Comparison of ENCODE assay signal across 8 cellular contexts in the genomic region with DNA sequence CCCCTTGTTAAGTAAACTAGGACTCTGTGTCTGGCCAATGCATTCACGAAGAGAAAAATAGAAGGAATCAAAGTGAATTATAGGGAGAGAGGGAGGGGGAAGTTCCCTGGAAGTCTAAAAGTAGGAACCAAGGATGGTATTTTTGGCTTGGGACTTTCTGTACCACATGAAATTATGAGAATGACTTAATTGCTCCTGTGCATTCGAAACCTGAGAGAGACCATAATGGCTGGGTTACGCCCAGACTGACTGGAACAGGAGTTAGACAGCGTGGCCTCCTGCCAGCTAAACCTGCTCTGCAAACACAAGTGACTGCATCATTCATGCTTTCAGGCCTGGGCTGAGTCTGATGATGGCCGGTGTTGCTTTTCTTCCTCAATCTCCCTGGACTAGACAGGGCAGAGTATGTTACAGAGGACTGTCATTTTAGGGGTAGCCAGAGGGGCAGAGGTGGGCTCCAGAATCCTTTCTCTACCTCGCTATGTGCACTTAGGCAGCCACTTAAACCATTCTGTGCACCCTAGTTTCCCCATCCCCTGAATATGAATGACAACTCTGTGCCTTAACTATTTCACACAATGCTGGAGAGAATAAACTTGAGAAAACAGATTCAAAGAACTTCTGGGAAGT. TPM values are rescaled to one million over a fixed set of nuclear protein-coding genes. Genes with fewer than 3 reads are reported as not detected.
DNase-seq lines count a peak whose midpoint lies in the region; ATAC-seq lines count a peak whose summit lies in the region.

No MANE protein-coding gene starts in this region.

- DNase-seq in NCI-H146 treated with DMSO at 0.1 percent for 48 hours (lab: John Stamatoyannopoulos, UW; ENCODE audit: unreplicated experiment) (peak; percentile 34), dermis blood vessel endothelial cell (peak; percentile 36), posterior vena cava (ENCODE audit: low spot score) (peak; percentile 94), GF-D8 (lab: John Stamatoyannopoulos, UW) (no peak)
- DNase-seq in stimulated activated naive CD8-positive, alpha-beta T cell treated with anti-CD3 and anti-CD28 coated beads, Interleukin-15, amount 100 ng/mL, for 72 hours, result no peak
- DNase-seq in activated CD8-positive, alpha-beta memory T cell treated with anti-CD3 and anti-CD28 coated beads, Interleukin-2, amount 50 U/mL, for 48 hours, result no peak

- H3K9me3 Mint-ChIP-seq in stimulated activated naive CD8-positive, alpha-beta T cell treated with anti-CD3 and anti-CD28 coated beads, Interleukin-15, amount 100 ng/mL, for 72 hours, result peaks cover 0 to 8% of the 10 kb centered on the region in 2 donors

- no peak overlapping the region for H3K27ac Mint-ChIP-seq in stimulated activated naive CD8-positive, alpha-beta T cell treated with anti-CD3 and anti-CD28 coated beads, Interleukin-15, amount 100 ng/mL, for 72 hours

- peak; percentile 89 for ATAC-seq in GM18498 (IDR thresholded peaks at IDR 0.05; ENCODE audit: unreplicated experiment)
- ATAC-seq in HG02678 (IDR thresholded peaks at IDR 0.05; ENCODE audit: unreplicated experiment), result peak; percentile 78
- ATAC-seq in stimulated activated naive CD8-positive, alpha-beta T cell treated with anti-CD3 and anti-CD28 coated beads, Interleukin-15, amount 100 ng/mL, for 72 hours, result no peak

- intact Hi-C loops in posterior vena cava (cut with DNase I), result loop anchor here in 1 of 2 donors (10.0 kb wide), 1 partner anchor 61 kb away; the partner anchor contains the start of gene MYO1E

- H3K4me1 Mint-ChIP-seq in stimulated activated naive CD8-positive, alpha-beta T cell treated with anti-CD3 and anti-CD28 coated beads, Interleukin-15, amount 100 ng/mL, for 72 hours, result peaks cover 5% of the 10 kb centered on the region

- H3K4me3 Mint-ChIP-seq in stimulated activated naive CD8-positive, alpha-beta T cell treated with anti-CD3 and anti-CD28 coated beads, Interleukin-15, amount 100 ng/mL, for 72 hours, result no peak overlapping the region

- H3K27me3 Mint-ChIP-seq in stimulated activated naive CD8-positive, alpha-beta T cell treated with anti-CD3 and anti-CD28 coated beads, Interleukin-15, amount 100 ng/mL, for 72 hours, result peaks cover 8% of the 10 kb centered on the region

RNA-seq across cellular contexts. Expression of gene MYO1E, which starts 58.9 kb away (rescaled TPM):
- 142 and 226 TPM in 2 replicates for total RNA-seq in dermis blood vessel endothelial cell
- 100 to 1,000 TPM; 113 to 193 TPM for total RNA-seq in posterior vena cava

Comparison
In these comparisons a context has a peak if more than half of its experiments do, and no peak if none do; other contexts are left out.
1. DNase-seq: peak in NCI-H146 treated with DMSO at 0.1 percent for 48 hours (single experiment), dermis blood vessel endothelial cell (single experiment) and posterior vena cava (single experiment); none in GF-D8 (single experiment), stimulated activated naive CD8-positive, alpha-beta T cell treated with anti-CD3 and anti-CD28 coated beads, Interleukin-15, amount 100 ng/mL, for 72 hours (0 of 2) and activated CD8-positive, alpha-beta memory T cell treated with anti-CD3 and anti-CD28 coated beads, Interleukin-2, amount 50 U/mL, for 48 hours (single experiment).